In the genomic region with DNA sequence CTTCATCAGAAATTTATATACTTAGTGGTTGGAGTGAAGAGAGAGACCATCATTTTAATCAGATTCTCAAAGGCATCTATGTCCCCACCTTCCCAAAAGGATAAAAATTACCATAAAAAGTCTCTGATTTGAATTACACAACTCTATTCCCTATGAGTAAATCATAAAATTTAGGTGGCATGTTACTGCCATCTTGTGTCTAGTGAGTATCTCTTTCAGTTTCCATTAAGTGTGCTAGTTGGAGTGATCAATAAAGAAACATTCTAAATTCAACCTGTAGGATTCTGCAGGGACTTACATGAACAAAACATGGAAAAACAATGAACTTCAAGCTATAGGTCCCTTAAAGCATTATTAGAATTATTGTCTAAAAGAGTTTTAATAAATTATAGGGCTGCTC, we compare ENCODE assay signal across 10 cellular contexts.
DNase-seq lines count a peak whose midpoint lies in the region; ATAC-seq and TF ChIP-seq lines count a peak whose summit lies in the region.
"Had no signal": no experiment of that assay in that cellular context is flagged by ENCODE, and none has a peak within 500 bp of the region (broad histone marks: within the 10 kb centered on the region; RNA-seq: fewer than 3 reads in every experiment).

No MANE protein-coding gene starts in this region.

- peaks cover 0 to 3% (median 0%) of the 10 kb centered on the region in 5 experiments for H3K9me3 Mint-ChIP-seq in brain

- peaks cover 9% of the 10 kb centered on the region for H3K4me1 Mint-ChIP-seq in brain

- no peak overlapping the region for H3K4me3 Mint-ChIP-seq in brain

- TF ChIP-seq CTCF in brain (conservative IDR thresholded peaks at IDR 0.05) = peak; percentile 46 to 57

- peak; percentile 11 for DNase-seq in DMS114 treated with DMSO at 0.1 percent for 48 hours (lab: John Stamatoyannopoulos, UW; ENCODE audit: unreplicated experiment)
- peak; percentile 6 for DNase-seq in NCI-H1048 (lab: John Stamatoyannopoulos, UW)
- DNase-seq in lung microvascular endothelial cell (ENCODE audit: low read depth in 2 of 2) = peak; percentile 55 to 61
- DNase-seq in GM19240 (ENCODE audit: insufficient read length, low spot score) = no peak
- DNase-seq in stimulated activated naive CD4-positive, alpha-beta T cell treated with Interleukin-2 at 50 U/mL for 16 hours (lab: John Stamatoyannopoulos, UW) = no peak
- no peak for DNase-seq in DMS79 treated with DMSO at 0.1 percent for 48 hours (lab: John Stamatoyannopoulos, UW)
- DNase-seq: effector CD8-positive, alpha-beta T cell had no signal

- no peak for ATAC-seq in HG02973 (IDR thresholded peaks at IDR 0.05; ENCODE audit: unreplicated experiment)
- ATAC-seq: GM12878 had no signal

- H3K27ac Mint-ChIP-seq in brain = peak overlapping the region in 1 of 5 experiments; percentile 70

- H3K27me3 Mint-ChIP-seq in brain = no peaks in the 10 kb centered on the region

- no peaks in the 10 kb centered on the region for H3K36me3 Mint-ChIP-seq in brain

Comparison
In these comparisons a context has a peak if more than half of its experiments do, and no peak if none do; other contexts are left out.
1. DNase-seq: peak in DMS114 treated with DMSO at 0.1 percent for 48 hours (single experiment), NCI-H1048 (single experiment) and lung microvascular endothelial cell (2 of 2); none in GM19240 (single experiment), stimulated activated naive CD4-positive, alpha-beta T cell treated with Interleukin-2 at 50 U/mL for 16 hours (single experiment) and DMS79 treated with DMSO at 0.1 percent for 48 hours (single experiment).